1 cellular context compared by ENCODE assay signal in the genomic region with DNA sequence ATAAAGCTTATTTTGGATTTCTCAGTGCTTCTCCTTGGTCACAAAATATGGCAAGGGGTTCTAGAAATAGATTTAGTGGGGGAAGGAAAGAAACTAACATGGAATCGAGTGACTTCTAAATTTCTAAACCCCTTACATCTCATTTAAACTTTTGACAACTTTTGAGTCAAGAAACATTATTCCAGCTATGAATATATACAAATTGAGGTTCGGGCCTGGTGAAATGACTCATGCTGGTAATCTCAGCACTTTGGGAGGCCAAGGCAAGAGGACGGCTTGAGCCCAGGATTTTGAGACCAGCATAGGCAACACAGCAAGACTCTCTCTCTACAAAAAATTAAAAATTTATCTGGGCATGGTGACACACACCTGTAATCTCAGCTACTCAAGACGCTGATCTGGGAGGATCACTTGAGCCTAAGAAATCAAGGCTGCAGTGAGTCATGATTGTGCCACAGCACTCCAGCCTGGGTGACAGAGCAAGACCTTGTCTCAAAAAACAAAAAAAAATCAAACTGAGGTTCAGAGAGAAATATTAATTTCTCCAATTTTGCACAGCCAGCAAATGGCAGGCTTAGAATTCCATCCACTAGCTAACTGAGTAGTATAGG.
TF ChIP-seq lines count a peak whose summit lies in the region.

No MANE protein-coding gene starts in this region.

TF ChIP-seq in IMR-90, 13 proteins besides CTCF, POLR2A, EP300 and RAD21:
- no peak for TF ChIP-seq CEBPB (IDR thresholded peaks at IDR 0.05; ENCODE audit: low read depth, low read length)
- TF ChIP-seq RCOR1 (IDR thresholded peaks at IDR 0.05; ENCODE audit: insufficient replicate concordance, low read length) = no peak
- TF ChIP-seq, protein P1, sequence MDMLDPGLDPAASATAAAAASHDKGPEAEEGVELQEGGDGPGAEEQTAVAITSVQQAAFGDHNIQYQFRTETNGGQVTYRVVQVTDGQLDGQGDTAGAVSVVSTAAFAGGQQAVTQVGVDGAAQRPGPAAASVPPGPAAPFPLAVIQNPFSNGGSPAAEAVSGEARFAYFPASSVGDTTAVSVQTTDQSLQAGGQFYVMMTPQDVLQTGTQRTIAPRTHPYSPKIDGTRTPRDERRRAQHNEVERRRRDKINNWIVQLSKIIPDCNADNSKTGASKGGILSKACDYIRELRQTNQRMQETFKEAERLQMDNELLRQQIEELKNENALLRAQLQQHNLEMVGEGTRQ (IDR thresholded peaks at IDR 0.05; ENCODE audit: low read depth, low read length) = no peak
- TF ChIP-seq BHLHE40 (IDR thresholded peaks at IDR 0.05; ENCODE audit: low read depth, low read length) = no peak
- no peak for TF ChIP-seq MAFK (IDR thresholded peaks at IDR 0.05; ENCODE audit: low read depth, low read length)
- no peak for TF ChIP-seq MXI1 (IDR thresholded peaks at IDR 0.05; ENCODE audit: borderline replicate concordance, low read depth, low read length)
- TF ChIP-seq, protein P2, sequence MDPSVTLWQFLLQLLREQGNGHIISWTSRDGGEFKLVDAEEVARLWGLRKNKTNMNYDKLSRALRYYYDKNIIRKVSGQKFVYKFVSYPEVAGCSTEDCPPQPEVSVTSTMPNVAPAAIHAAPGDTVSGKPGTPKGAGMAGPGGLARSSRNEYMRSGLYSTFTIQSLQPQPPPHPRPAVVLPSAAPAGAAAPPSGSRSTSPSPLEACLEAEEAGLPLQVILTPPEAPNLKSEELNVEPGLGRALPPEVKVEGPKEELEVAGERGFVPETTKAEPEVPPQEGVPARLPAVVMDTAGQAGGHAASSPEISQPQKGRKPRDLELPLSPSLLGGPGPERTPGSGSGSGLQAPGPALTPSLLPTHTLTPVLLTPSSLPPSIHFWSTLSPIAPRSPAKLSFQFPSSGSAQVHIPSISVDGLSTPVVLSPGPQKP (IDR thresholded peaks at IDR 0.05; ENCODE audit: borderline replicate concordance, low read depth, low read length) = no peak
- TF ChIP-seq CHD1 (IDR thresholded peaks at IDR 0.05; ENCODE audit: low read depth, low read length) = no peak
- no peak for TF ChIP-seq NFE2L2 (IDR thresholded peaks at IDR 0.05; ENCODE audit: low read depth, low read length)
- TF ChIP-seq SMC3 (IDR thresholded peaks at IDR 0.05; ENCODE audit: low read depth, low read length) = no peak
- no peak for TF ChIP-seq RFX5 (IDR thresholded peaks at IDR 0.05; ENCODE audit: low read depth, low read length)
- no peak for TF ChIP-seq FOS (IDR thresholded peaks at IDR 0.05; ENCODE audit: low read depth, low read length)
- TF ChIP-seq MAZ (IDR thresholded peaks at IDR 0.05; ENCODE audit: borderline replicate concordance, low read depth, low read length) = no peak
